ENCODE assay signal across 8 cellular contexts in the genomic region with DNA sequence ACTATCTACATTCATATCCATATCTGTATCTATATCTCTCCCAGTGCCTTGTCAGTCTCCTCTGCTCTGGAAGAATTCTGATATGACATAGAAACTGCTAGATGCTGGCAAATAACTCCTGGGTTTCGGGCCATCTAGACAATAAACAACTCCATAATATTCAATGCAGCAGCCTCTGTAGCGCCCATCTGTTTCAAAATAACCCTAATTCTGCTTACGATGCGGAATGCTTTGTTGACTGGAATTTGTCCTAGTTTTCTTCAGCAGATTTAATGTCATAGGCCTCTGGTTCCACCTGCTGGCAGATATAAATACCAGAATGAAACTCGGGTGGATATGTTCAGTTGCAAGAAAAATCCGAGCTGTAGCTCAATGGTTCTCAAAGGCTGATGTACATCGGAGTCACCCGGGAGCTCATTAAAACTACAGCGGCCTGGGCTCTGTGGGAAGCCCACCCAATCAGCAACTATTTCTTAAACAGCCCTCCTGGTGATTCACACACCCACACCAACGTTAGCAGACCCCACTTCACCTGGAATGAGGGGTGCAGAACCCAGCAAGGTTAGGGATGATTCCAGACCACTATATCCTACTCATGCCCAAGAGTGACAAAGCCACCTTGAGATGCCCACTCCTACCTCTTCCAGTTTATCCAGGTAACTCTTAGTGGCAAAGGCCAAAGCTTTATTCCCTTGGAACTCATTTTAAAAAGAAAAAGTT.
DNase-seq lines count a peak whose midpoint lies in the region; ATAC-seq and TF ChIP-seq lines count a peak whose summit lies in the region.

No MANE protein-coding gene starts in this region.

- no peak overlapping the region for H3K4me3 ChIP-seq in brain microvascular endothelial cell (ENCODE audit: low read depth, low read length)

- intact Hi-C loops in Calu3 (cut with micrococcal nuclease; ENCODE audit: unreplicated experiment), result loop anchor here (1.0 to 10.0 kb wide), 4 partner anchors 151 to 1320 kb away; a partner anchor contains a TSS

- ATAC-seq in GM19328 (IDR thresholded peaks at IDR 0.05; ENCODE audit: unreplicated experiment) (peak; percentile 20), HG03520 (IDR thresholded peaks at IDR 0.05; ENCODE audit: unreplicated experiment) (peak; percentile 33)
- ATAC-seq in stimulated activated memory B cell treated with anti-CD40 and anti-IgM and Interleukin-4, amounts not matched to agents 10 μg/mL and 1 μg/mL and 100 μg/mL, for 72 hours, result peak; percentile 27

- no TSS peak for BruUV-seq in Calu3 (replicated peaks; lab: Mats Ljungman, UMichigan)

- no peaks in the 10 kb centered on the region for H3K9me3 Mint-ChIP-seq in Calu3 (ENCODE audit: low read depth, unreplicated experiment)
- H3K9me3 Mint-ChIP-seq in stimulated activated memory B cell treated with anti-CD40 and anti-IgM and Interleukin-4, amounts not matched to agents 10 μg/mL and 1 μg/mL and 100 μg/mL, for 72 hours, result no peaks in the 10 kb centered on the region
- H3K9me3 Mint-ChIP-seq in T-helper 2 cell treated with Interferon-gamma antibody and Interleukin-4, amounts not matched to agents 5 μg/mL and 100 μg/mL, for 36 hours, result no peaks in the 10 kb centered on the region

- CTCF ChIA-PET in Calu3 (lab: Charles Lee), result interaction anchor here (1.0 to 1.3 kb wide), 5 partner anchors 183 to 1320 kb away, joined by 3 to 13 read pairs (median 7); no protein-coding TSS in a partner anchor

- TF ChIP-seq CTCF in Calu3 (IDR thresholded peaks at IDR 0.05; ENCODE audit: unreplicated experiment) (peak; percentile 53), brain microvascular endothelial cell (IDR thresholded peaks at IDR 0.05; ENCODE audit: low read depth, low read length, missing control alignments) (peak; percentile 70)

- no peaks in the 10 kb centered on the region for H3K27me3 ChIP-seq in brain microvascular endothelial cell (replicated peaks)

- H3K36me3 Mint-ChIP-seq in Calu3 (ENCODE audit: insufficient read depth, unreplicated experiment), result no peaks in the 10 kb centered on the region
- H3K36me3 Mint-ChIP-seq in stimulated activated memory B cell treated with anti-CD40 and anti-IgM and Interleukin-4, amounts not matched to agents 10 μg/mL and 1 μg/mL and 100 μg/mL, for 72 hours, result peaks cover 28% of the 10 kb centered on the region
- H3K36me3 Mint-ChIP-seq in T-helper 2 cell treated with Interferon-gamma antibody and Interleukin-4, amounts not matched to agents 5 μg/mL and 100 μg/mL, for 36 hours (ENCODE audit: low read depth), result no peaks in the 10 kb centered on the region

- no peak overlapping the region for H3K27ac Mint-ChIP-seq in Calu3 (ENCODE audit: unreplicated experiment)
- peak overlapping the region; percentile 80 for H3K27ac Mint-ChIP-seq in stimulated activated memory B cell treated with anti-CD40 and anti-IgM and Interleukin-4, amounts not matched to agents 10 μg/mL and 1 μg/mL and 100 μg/mL, for 72 hours
- no peak overlapping the region for H3K27ac Mint-ChIP-seq in T-helper 2 cell treated with Interferon-gamma antibody and Interleukin-4, amounts not matched to agents 5 μg/mL and 100 μg/mL, for 36 hours

- in situ Hi-C loops in brain microvascular endothelial cell (cut with HindIII; ENCODE audit: low pct_ligation_motif_present, low sequenced_read_pairs), result no loop called here

- no peaks in the 10 kb centered on the region for H3K27me3 Mint-ChIP-seq in Calu3 (ENCODE audit: unreplicated experiment)
- no peaks in the 10 kb centered on the region for H3K27me3 Mint-ChIP-seq in stimulated activated memory B cell treated with anti-CD40 and anti-IgM and Interleukin-4, amounts not matched to agents 10 μg/mL and 1 μg/mL and 100 μg/mL, for 72 hours
- H3K27me3 Mint-ChIP-seq in T-helper 2 cell treated with Interferon-gamma antibody and Interleukin-4, amounts not matched to agents 5 μg/mL and 100 μg/mL, for 36 hours (ENCODE audit: low read depth), result no peaks in the 10 kb centered on the region

- no peaks in the 10 kb centered on the region for H3K36me3 ChIP-seq in brain microvascular endothelial cell (replicated peaks)

- no peak overlapping the region for H3K27ac ChIP-seq in brain microvascular endothelial cell

- H3K4me1 Mint-ChIP-seq in Calu3 (ENCODE audit: low read depth, unreplicated experiment), result no peaks in the 10 kb centered on the region
- peaks cover 20% of the 10 kb centered on the region for H3K4me1 Mint-ChIP-seq in stimulated activated memory B cell treated with anti-CD40 and anti-IgM and Interleukin-4, amounts not matched to agents 10 μg/mL and 1 μg/mL and 100 μg/mL, for 72 hours
- H3K4me1 Mint-ChIP-seq in T-helper 2 cell treated with Interferon-gamma antibody and Interleukin-4, amounts not matched to agents 5 μg/mL and 100 μg/mL, for 36 hours (ENCODE audit: low read depth), result peaks cover 28% of the 10 kb centered on the region

- DNase-seq in Calu3, result peak; percentile 40
- DNase-seq in NCI-H748 treated with DMSO at 0.1 percent for 48 hours (lab: John Stamatoyannopoulos, UW), result peak; percentile 71
- DNase-seq in brain microvascular endothelial cell, result peak; percentile 77
- peak; percentile 82 for DNase-seq in iris pigment epithelial cell (ENCODE audit: low read depth)
- no peak for DNase-seq in T-helper 2 cell treated with Interferon-gamma antibody and Interleukin-4, amounts not matched to agents 5 μg/mL and 100 μg/mL, for 36 hours (ENCODE audit: low spot score)

- H3K4me3 Mint-ChIP-seq in Calu3 (ENCODE audit: low read depth, unreplicated experiment), result no peak overlapping the region
- H3K4me3 Mint-ChIP-seq in stimulated activated memory B cell treated with anti-CD40 and anti-IgM and Interleukin-4, amounts not matched to agents 10 μg/mL and 1 μg/mL and 100 μg/mL, for 72 hours, result no peak overlapping the region
- no peak overlapping the region for H3K4me3 Mint-ChIP-seq in T-helper 2 cell treated with Interferon-gamma antibody and Interleukin-4, amounts not matched to agents 5 μg/mL and 100 μg/mL, for 36 hours
